ENCODE assay signal across 1 cellular context in the genomic region with DNA sequence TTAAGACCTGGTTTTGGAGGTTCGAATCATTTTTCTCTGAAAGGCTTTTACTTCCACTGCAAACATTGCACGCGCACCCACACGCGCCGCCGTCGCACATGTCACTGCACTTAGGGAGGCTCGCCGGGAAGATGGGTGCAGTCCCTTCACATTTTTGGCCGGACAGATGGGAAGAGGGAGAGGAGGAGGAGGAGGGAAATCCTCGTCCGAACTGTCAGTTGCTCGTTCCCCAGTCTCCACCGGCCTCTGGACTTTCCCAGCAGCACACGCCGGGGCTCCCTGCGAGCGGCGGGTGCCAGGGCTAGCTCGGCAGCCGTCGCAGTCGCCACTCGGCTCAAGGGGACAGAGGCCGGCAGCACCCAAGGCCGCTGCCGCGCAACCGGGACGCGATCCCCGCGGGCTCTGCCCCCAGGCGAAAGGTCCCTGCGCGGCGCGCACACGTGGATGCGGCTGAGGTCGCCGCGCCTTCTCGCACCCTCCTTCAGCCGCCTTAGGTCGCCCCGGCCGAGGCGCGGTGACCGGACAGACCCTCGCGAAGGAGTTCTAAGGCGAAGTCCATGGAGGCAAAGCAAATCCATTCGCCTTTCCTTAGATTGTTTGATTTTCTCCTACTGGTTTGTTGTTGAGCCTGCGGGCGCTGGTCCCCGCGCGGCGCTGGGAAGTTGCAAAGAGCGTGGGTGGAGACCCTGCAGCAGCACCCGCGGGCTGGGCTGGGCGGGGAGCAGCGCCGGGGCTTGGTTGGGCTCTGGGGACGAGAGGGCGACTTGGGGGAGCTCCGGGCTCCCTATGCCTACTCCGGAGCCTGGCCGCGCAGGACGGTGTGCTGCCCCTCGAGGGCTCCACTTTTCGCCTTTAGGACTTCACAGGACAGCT.
TF ChIP-seq lines count a peak whose summit lies in the region.

No MANE protein-coding gene starts in this region.

TF ChIP-seq in GM12878, 131 proteins besides CTCF, POLR2A, EP300 and RAD21 (continued from another document):
- TF ChIP-seq ZBTB4 (CRISPR knock-in tag; IDR thresholded peaks at IDR 0.05): no peak
- TF ChIP-seq MAX (IDR thresholded peaks at IDR 0.05; ENCODE audit: low read depth, low read length): peak; percentile 30; the same call in 1 of the 2 replicates
- 0 out of 2 replicates have a peak, but pooled peaks have one; percentile 36 for TF ChIP-seq MTA3 (IDR thresholded peaks at IDR 0.05; ENCODE audit: borderline replicate concordance, low read length)
- TF ChIP-seq WRNIP1 (IDR thresholded peaks at IDR 0.05; ENCODE audit: borderline replicate concordance, low read depth, low read length): no peak
- no peak for TF ChIP-seq CREM (IDR thresholded peaks at IDR 0.05; ENCODE audit: low read depth)
- 0 out of 2 replicates have a peak, but pooled peaks have one; percentile 2 for TF ChIP-seq NR2F1 (conservative IDR thresholded peaks at IDR 0.05)
- TF ChIP-seq IRF5 (IDR thresholded peaks at IDR 0.05; ENCODE audit: borderline replicate concordance): no peak
- TF ChIP-seq, protein P1, sequence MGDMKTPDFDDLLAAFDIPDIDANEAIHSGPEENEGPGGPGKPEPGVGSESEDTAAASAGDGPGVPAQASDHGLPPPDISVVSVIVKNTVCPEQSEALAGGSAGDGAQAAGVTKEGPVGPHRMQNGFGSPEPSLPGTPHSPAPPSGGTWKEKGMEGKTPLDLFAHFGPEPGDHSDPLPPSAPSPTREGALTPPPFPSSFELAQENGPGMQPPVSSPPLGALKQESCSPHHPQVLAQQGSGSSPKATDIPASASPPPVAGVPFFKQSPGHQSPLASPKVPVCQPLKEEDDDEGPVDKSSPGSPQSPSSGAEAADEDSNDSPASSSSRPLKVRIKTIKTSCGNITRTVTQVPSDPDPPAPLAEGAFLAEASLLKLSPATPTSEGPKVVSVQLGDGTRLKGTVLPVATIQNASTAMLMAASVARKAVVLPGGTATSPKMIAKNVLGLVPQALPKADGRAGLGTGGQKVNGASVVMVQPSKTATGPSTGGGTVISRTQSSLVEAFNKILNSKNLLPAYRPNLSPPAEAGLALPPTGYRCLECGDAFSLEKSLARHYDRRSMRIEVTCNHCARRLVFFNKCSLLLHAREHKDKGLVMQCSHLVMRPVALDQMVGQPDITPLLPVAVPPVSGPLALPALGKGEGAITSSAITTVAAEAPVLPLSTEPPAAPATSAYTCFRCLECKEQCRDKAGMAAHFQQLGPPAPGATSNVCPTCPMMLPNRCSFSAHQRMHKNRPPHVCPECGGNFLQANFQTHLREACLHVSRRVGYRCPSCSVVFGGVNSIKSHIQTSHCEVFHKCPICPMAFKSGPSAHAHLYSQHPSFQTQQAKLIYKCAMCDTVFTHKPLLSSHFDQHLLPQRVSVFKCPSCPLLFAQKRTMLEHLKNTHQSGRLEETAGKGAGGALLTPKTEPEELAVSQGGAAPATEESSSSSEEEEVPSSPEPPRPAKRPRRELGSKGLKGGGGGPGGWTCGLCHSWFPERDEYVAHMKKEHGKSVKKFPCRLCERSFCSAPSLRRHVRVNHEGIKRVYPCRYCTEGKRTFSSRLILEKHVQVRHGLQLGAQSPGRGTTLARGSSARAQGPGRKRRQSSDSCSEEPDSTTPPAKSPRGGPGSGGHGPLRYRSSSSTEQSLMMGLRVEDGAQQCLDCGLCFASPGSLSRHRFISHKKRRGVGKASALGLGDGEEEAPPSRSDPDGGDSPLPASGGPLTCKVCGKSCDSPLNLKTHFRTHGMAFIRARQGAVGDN (IDR thresholded peaks at IDR 0.05): peak; percentile 32; the same call in 1 of the 2 replicates
- TF ChIP-seq BCL11A (IDR thresholded peaks at IDR 0.05; ENCODE audit: low read depth, low read length): 0 out of 2 replicates have a peak, but pooled peaks have one; percentile 3
- peak; percentile 42 for TF ChIP-seq IKZF1 (conservative IDR thresholded peaks at IDR 0.05)
